ENCODE assay signal across 34 cellular contexts in genomic region chrX:3227526-3227925, GRCh38.
"Had no signal": no experiment of that assay in that cellular context is flagged by ENCODE, and none has a peak within 500 bp of the region (broad histone marks: within the 10 kb centered on the region; RNA-seq: fewer than 3 reads in every experiment).

No MANE protein-coding gene starts in this region.

- H3K4me3 ChIP-seq: adrenal gland, body of pancreas, breast epithelium, cardiac muscle cell had no signal

- H3K27me3 ChIP-seq: body of pancreas, brain microvascular endothelial cell, breast epithelium, cardiac muscle cell had no signal

- H3K9me3 ChIP-seq: adrenal gland, body of pancreas, breast epithelium had no signal

- H3K36me3 ChIP-seq: adrenal gland, brain microvascular endothelial cell, breast epithelium, cardiac muscle cell had no signal

- ATAC-seq: activated CD8-positive, alpha-beta T cell treated with anti-CD3 and anti-CD28 coated beads for 36 hours; activated naive CD4-positive, alpha-beta T cell treated with anti-CD3 and anti-CD28 coated beads, Interleukin-2, amount 50 U/mL, for 72 hours; activated T-cell treated with anti-CD3 and anti-CD28 coated beads, Interleukin-2, amount 50 U/mL, for 4 hours; activated T-cell treated with anti-CD3 and anti-CD28 coated beads, Interleukin-2, amount 50 U/mL, for 72 hours; activated T-helper 17 cell treated with anti-CD3 and anti-CD28 coated beads, Interleukin-2, amount 50 U/mL, for 72 hours; body of pancreas had no signal

- DNase-seq: activated B cell treated with CpG ODN at 0.5 μM for 24 hours; activated CD4-positive, alpha-beta memory T cell treated with anti-CD3 and anti-CD28 coated beads for 36 hours; activated CD4-positive, alpha-beta T cell treated with anti-CD3 and anti-CD28 coated beads for 4 hours; activated CD4-positive, alpha-beta T cell treated with anti-CD3 and anti-CD28 coated beads, Interleukin-2, amount 10 ng/mL, durations not matched to agents 24 days and 14 days; activated CD4-positive, alpha-beta T cell treated with anti-CD3 and anti-CD28 coated beads, Interleukin-2, amount 50 U/mL, for 1 hour; activated CD4-positive, alpha-beta T cell treated with anti-CD3 and anti-CD28 coated beads, Interleukin-2, amount 50 U/mL, for 4 hours; activated CD4-positive, CD25-positive, alpha-beta regulatory T cell treated with anti-CD3 and anti-CD28 coated beads, Interleukin-2, amount 50 U/mL, for 72 hours; activated CD8-positive, alpha-beta memory T cell treated with anti-CD3 and anti-CD28 coated beads, Interleukin-2, amount 50 U/mL, for 4 hours; activated CD8-positive, alpha-beta T cell treated with anti-CD3 and anti-CD28 coated beads for 36 hours; activated effector memory CD4-positive, alpha-beta T cell treated with anti-CD3 and anti-CD28 coated beads, Interleukin-2, amount 50 U/mL, for 16 hours; activated gamma-delta T cell treated with Interleukin-2 at 50 U/mL for 16 hours; activated naive CD4-positive, alpha-beta T cell; activated naive CD4-positive, alpha-beta T cell treated with anti-CD3 and anti-CD28 coated beads for 36 hours; activated naive CD4-positive, alpha-beta T cell treated with anti-CD3 and anti-CD28 coated beads, Interleukin-2, amount 50 U/mL, for 16 hours; activated naive CD8-positive, alpha-beta T cell treated with anti-CD3 and anti-CD28 coated beads for 36 hours; activated T-cell treated with anti-CD3 and anti-CD28 coated beads for 4 hours; activated T-cell treated with anti-CD3 and anti-CD28 coated beads, Interleukin-2, amount 50 U/mL, for 1 hour; activated T-cell treated with anti-CD3 and anti-CD28 coated beads, Interleukin-2, amount 50 U/mL, for 4 hours; activated T-cell treated with anti-CD3 and anti-CD28 coated beads, Interleukin-2, amount 50 U/mL, for 72 hours; adrenal gland; amniotic stem cell; aorta; body of pancreas; brain microvascular endothelial cell; caudate nucleus; cerebellar nuclear complex; T-helper 1 cell; T-helper 2 cell; T-helper 9 cell had no signal

- H3K27ac ChIP-seq: adrenal gland, brain microvascular endothelial cell, breast epithelium, cardiac muscle cell, VCaP had no signal

- H3K4me1 ChIP-seq: adrenal gland, body of pancreas, breast epithelium had no signal
